In the genomic region with DNA sequence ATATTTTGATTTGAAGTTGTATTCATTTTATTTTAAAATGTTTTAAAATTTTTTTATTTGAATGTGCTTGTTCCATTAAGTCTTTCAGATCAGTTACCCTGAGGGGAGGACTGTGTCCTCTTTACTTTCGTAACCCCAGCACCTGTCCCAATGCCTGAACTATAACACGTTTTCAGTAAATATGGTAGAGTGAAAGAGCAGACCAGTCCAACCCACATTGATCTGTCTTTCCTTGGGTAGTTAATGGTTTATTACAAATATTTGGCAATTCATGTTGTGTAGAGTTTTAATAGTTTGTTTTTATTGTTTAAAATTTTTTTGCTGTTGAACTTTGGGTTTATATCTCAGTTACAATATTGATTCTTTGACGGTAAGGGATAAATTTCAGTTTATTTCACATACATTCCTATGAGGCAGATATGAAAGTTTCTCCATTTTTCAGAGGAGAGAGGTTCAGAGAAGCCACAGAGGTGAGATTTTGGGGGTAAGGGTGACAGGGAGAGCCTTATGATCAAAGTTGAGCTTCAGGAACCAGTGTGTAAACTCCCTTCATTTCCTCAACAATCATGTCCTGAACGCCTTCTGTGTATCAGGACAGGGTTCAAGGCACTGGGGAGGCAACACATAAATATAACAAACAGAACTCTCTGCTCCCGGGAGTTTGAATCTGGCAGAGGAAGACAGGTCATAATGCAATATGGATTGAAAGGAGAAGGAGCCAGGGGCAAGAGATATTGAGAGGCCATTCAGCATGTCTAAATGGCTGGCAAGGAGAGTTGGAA, we compare ENCODE assay signal across 23 cellular contexts. TPM values are rescaled to one million over a fixed set of nuclear protein-coding genes. Genes with fewer than 3 reads are reported as not detected.
A peak's percentile ranks its signal among the peaks of the same experiment; 100 is the strongest.
DNase-seq lines count a peak whose midpoint lies in the region; ATAC-seq and TF ChIP-seq lines count a peak whose summit lies in the region.
"Had no signal": no experiment of that assay in that cellular context is flagged by ENCODE, and none has a peak within 500 bp of the region (broad histone marks: within the 10 kb centered on the region; RNA-seq: fewer than 3 reads in every experiment).

No MANE protein-coding gene starts in this region.

- H3K9me3 Mint-ChIP-seq in natural killer cell treated with Interleukin-12 subunit alpha and Interleukin-12 subunit beta and Interleukin-15 and Interleukin-18, amount 100 ng/mL, for 72 hours: no peaks in the 10 kb centered on the region
- H3K9me3 Mint-ChIP-seq: activated CD4-positive, alpha-beta T cell treated with anti-CD3 and anti-CD28 coated beads, Interleukin-2, amount 10 ng/mL, durations not matched to agents 24 days and 14 days; activated naive CD4-positive, alpha-beta T cell treated with anti-CD3 and anti-CD28 coated beads for 36 hours; activated T-cell treated with anti-CD3 and anti-CD28 coated beads, Interleukin-2, amount 50 U/mL, for 72 hours; neural progenitor cell; stimulated activated naive CD8-positive, alpha-beta T cell treated with anti-CD3 and anti-CD28 coated beads, Interleukin-15, amount 100 ng/mL, for 72 hours; T-cell had no signal

- no peaks in the 10 kb centered on the region for H3K36me3 Mint-ChIP-seq in natural killer cell treated with Interleukin-12 subunit alpha and Interleukin-12 subunit beta and Interleukin-15 and Interleukin-18, amount 100 ng/mL, for 72 hours
- H3K36me3 Mint-ChIP-seq: T-cell had no signal

- H3K27ac Mint-ChIP-seq in natural killer cell treated with Interleukin-12 subunit alpha and Interleukin-12 subunit beta and Interleukin-15 and Interleukin-18, amount 100 ng/mL, for 72 hours: no peak overlapping the region
- H3K27ac Mint-ChIP-seq: activated CD4-positive, alpha-beta T cell treated with anti-CD3 and anti-CD28 coated beads, Interleukin-2, amount 10 ng/mL, durations not matched to agents 24 days and 14 days; activated naive CD4-positive, alpha-beta T cell treated with anti-CD3 and anti-CD28 coated beads for 36 hours; activated T-cell treated with anti-CD3 and anti-CD28 coated beads, Interleukin-2, amount 50 U/mL, for 72 hours; stimulated activated naive CD8-positive, alpha-beta T cell treated with anti-CD3 and anti-CD28 coated beads, Interleukin-15, amount 100 ng/mL, for 72 hours; T-cell had no signal

- H3K9ac ChIP-seq in subcutaneous abdominal adipose tissue (ENCODE audit: low read length in 5 of 5): peak overlapping the region in 1 of 5 donors; percentile 72
- H3K9ac ChIP-seq: neural progenitor cell had no signal

- in situ Hi-C loops in brain microvascular endothelial cell (cut with HindIII; ENCODE audit: low pct_ligation_motif_present, low sequenced_read_pairs): no loop called here

- H3K27me3 ChIP-seq in right atrium auricular region (no peaks in the 10 kb centered on the region), brain microvascular endothelial cell (replicated peaks) (no peaks in the 10 kb centered on the region), right lobe of liver (no peaks in the 10 kb centered on the region), subcutaneous abdominal adipose tissue (ENCODE audit: control insufficient read depth in 5 of 5, insufficient read depth in 4 of 5, low read length in 5 of 5) (no peaks in the 10 kb centered on the region)
- H3K27me3 ChIP-seq: neural progenitor cell, upper lobe of left lung had no signal

- H3K4me3 ChIP-seq in right atrium auricular region (peak overlapping the region; percentile 11 to 25), brain microvascular endothelial cell (ENCODE audit: low read depth, low read length) (peak overlapping the region; percentile 58), right lobe of liver (peak overlapping the region; percentile 10 to 55 (median 44)), subcutaneous abdominal adipose tissue (ENCODE audit: low read depth in 1 of 5, low read length in 5 of 5) (peak overlapping the region in 1 of 5 donors; percentile 41), mucosa of descending colon (no peak overlapping the region)
- H3K4me3 ChIP-seq: neural progenitor cell, upper lobe of left lung had no signal

- no peak overlapping the region for H3K4me3 Mint-ChIP-seq in natural killer cell treated with Interleukin-12 subunit alpha and Interleukin-12 subunit beta and Interleukin-15 and Interleukin-18, amount 100 ng/mL, for 72 hours
- H3K4me3 Mint-ChIP-seq: activated CD4-positive, alpha-beta T cell treated with anti-CD3 and anti-CD28 coated beads, Interleukin-2, amount 10 ng/mL, durations not matched to agents 24 days and 14 days; activated naive CD4-positive, alpha-beta T cell treated with anti-CD3 and anti-CD28 coated beads for 36 hours; activated T-cell treated with anti-CD3 and anti-CD28 coated beads, Interleukin-2, amount 50 U/mL, for 72 hours; neural progenitor cell; stimulated activated naive CD8-positive, alpha-beta T cell treated with anti-CD3 and anti-CD28 coated beads, Interleukin-15, amount 100 ng/mL, for 72 hours; T-cell had no signal

- intact Hi-C loops in Right ventricle myocardium superior (cut with DNase I) (no loop called here), right lobe of liver (cut with DNase I) (no loop called here), mucosa of descending colon (cut with DNase I, micrococcal nuclease) (no loop called here)

- ATAC-seq in Right ventricle myocardium superior (ENCODE audit: poor library complexity): no peak
- ATAC-seq in right lobe of liver: peak; percentile 73 to 83 (median 74)
- ATAC-seq in natural killer cell treated with Interleukin-12 subunit alpha and Interleukin-12 subunit beta and Interleukin-15 and Interleukin-18, amount 100 ng/mL, for 72 hours: no peak
- ATAC-seq in mucosa of descending colon: no peak
- ATAC-seq: activated T-cell treated with anti-CD3 and anti-CD28 coated beads, Interleukin-2, amount 50 U/mL, for 72 hours; stimulated activated naive CD8-positive, alpha-beta T cell treated with anti-CD3 and anti-CD28 coated beads, Interleukin-15, amount 100 ng/mL, for 72 hours; T-cell had no signal

- 27% methylated on average over 5 of the region's 5 CpGs for WGBS in right lobe of liver (ENCODE audit: insufficient coverage, low coverage, low lambda C conversion rate, missing lambda C conversion rate)

- H3K4me1 ChIP-seq in right atrium auricular region (peaks cover 0 to 88% of the 10 kb centered on the region in 2 donors), right lobe of liver (peaks cover 0 to 49% (median 17%) of the 10 kb centered on the region in 4 donors), subcutaneous abdominal adipose tissue (ENCODE audit: control insufficient read depth in 5 of 5, insufficient read depth in 5 of 5, low read length in 5 of 5) (peaks cover 14 to 65% (median 55%) of the 10 kb centered on the region in 5 donors), mucosa of descending colon (ENCODE audit: low read depth) (peaks cover 3% of the 10 kb centered on the region)
- H3K4me1 ChIP-seq: neural progenitor cell had no signal

- no peak for DNase-seq in right atrium auricular region (ENCODE audit: low spot score)
- no peak for DNase-seq in Right ventricle myocardium superior
- no peak for DNase-seq in brain microvascular endothelial cell
- peak in 1 of 3 donors; percentile 72 for DNase-seq in right lobe of liver
- no peak for DNase-seq in natural killer cell treated with Interleukin-12 subunit alpha and Interleukin-12 subunit beta and Interleukin-15 and Interleukin-18, amount 100 ng/mL, for 72 hours (ENCODE audit: low spot score)
- DNase-seq in NCI-H82 (lab: John Stamatoyannopoulos, UW): no peak
- no peak for DNase-seq in mucosa of descending colon
- DNase-seq: activated CD4-positive, alpha-beta T cell treated with anti-CD3 and anti-CD28 coated beads, Interleukin-2, amount 10 ng/mL, durations not matched to agents 24 days and 14 days; activated naive CD4-positive, alpha-beta T cell treated with anti-CD3 and anti-CD28 coated beads for 36 hours; activated T-cell treated with anti-CD3 and anti-CD28 coated beads, Interleukin-2, amount 50 U/mL, for 72 hours; C1 segment of cervical spinal cord; cortex of kidney; NCI-H1930; NCI-H226; NCI-H774; OCI-M1; SIG-M5; stimulated activated naive CD8-positive, alpha-beta T cell treated with anti-CD3 and anti-CD28 coated beads, Interleukin-15, amount 100 ng/mL, for 72 hours; T-cell; upper lobe of left lung had no signal

- H3K36me3 ChIP-seq in right atrium auricular region: peaks cover 12% of the 10 kb centered on the region
- peaks cover 17% of the 10 kb centered on the region for H3K36me3 ChIP-seq in brain microvascular endothelial cell (replicated peaks)
- peaks cover 0 to 14% (median 0%) of the 10 kb centered on the region in 4 donors for H3K36me3 ChIP-seq in right lobe of liver
- peaks cover 0 to 17% (median 14%) of the 10 kb centered on the region in 5 donors for H3K36me3 ChIP-seq in subcutaneous abdominal adipose tissue (ENCODE audit: control insufficient read depth in 5 of 5, insufficient read depth in 5 of 5, low read length in 5 of 5)
- H3K36me3 ChIP-seq in mucosa of descending colon (ENCODE audit: low read depth): no peaks in the 10 kb centered on the region
- H3K36me3 ChIP-seq: neural progenitor cell had no signal

- H3K27ac ChIP-seq in right atrium auricular region (peak overlapping the region; percentile 80 to 90), brain microvascular endothelial cell (peak overlapping the region; percentile 99), right lobe of liver (peak overlapping the region; percentile 69 to 88 (median 74)), subcutaneous abdominal adipose tissue (ENCODE audit: low read depth, low read length) (peak overlapping the region; percentile 93)
- H3K27ac ChIP-seq: neural progenitor cell had no signal

- TF ChIP-seq CTCF in right atrium auricular region (IDR thresholded peaks at IDR 0.05) (no peak), brain microvascular endothelial cell (IDR thresholded peaks at IDR 0.05; ENCODE audit: low read depth, low read length, missing control alignments) (no peak), right lobe of liver (IDR thresholded peaks at IDR 0.05) (no peak), mucosa of descending colon (IDR thresholded peaks at IDR 0.05) (no peak)

- peaks cover 0 to 3% of the 10 kb centered on the region in 2 donors for H3K4me1 Mint-ChIP-seq in natural killer cell treated with Interleukin-12 subunit alpha and Interleukin-12 subunit beta and Interleukin-15 and Interleukin-18, amount 100 ng/mL, for 72 hours (ENCODE audit: low read depth in 2 of 2)
- H3K4me1 Mint-ChIP-seq: activated CD4-positive, alpha-beta T cell treated with anti-CD3 and anti-CD28 coated beads, Interleukin-2, amount 10 ng/mL, durations not matched to agents 24 days and 14 days; stimulated activated naive CD8-positive, alpha-beta T cell treated with anti-CD3 and anti-CD28 coated beads, Interleukin-15, amount 100 ng/mL, for 72 hours; T-cell had no signal

- no peaks in the 10 kb centered on the region for H3K27me3 Mint-ChIP-seq in natural killer cell treated with Interleukin-12 subunit alpha and Interleukin-12 subunit beta and Interleukin-15 and Interleukin-18, amount 100 ng/mL, for 72 hours
- H3K27me3 Mint-ChIP-seq: stimulated activated naive CD8-positive, alpha-beta T cell treated with anti-CD3 and anti-CD28 coated beads, Interleukin-15, amount 100 ng/mL, for 72 hours had no signal

- H3K9me3 ChIP-seq in right atrium auricular region: no peaks in the 10 kb centered on the region
- H3K9me3 ChIP-seq in right lobe of liver: no peaks in the 10 kb centered on the region
- no peaks in the 10 kb centered on the region for H3K9me3 ChIP-seq in subcutaneous abdominal adipose tissue (ENCODE audit: control insufficient read depth in 5 of 5, low read length in 5 of 5)
- no peaks in the 10 kb centered on the region for H3K9me3 ChIP-seq in mucosa of descending colon
- H3K9me3 ChIP-seq: upper lobe of left lung had no signal

- no peak for TF ChIP-seq POLR2A in right lobe of liver (IDR thresholded peaks at IDR 0.05)

RNA-seq across cellular contexts. Expression of gene AMOTL1, which starts 27.8 kb away (rescaled TPM):
- 10 to 100 TPM; 56.7 to 59.5 TPM for total RNA-seq in right atrium auricular region
- total RNA-seq in Right ventricle myocardium superior: 45.5 TPM
- 10 to 100 TPM in 4 of 6 experiments, 1 to 10 TPM in 2; 7.4 to 43.8 (median 17.3) TPM for total RNA-seq in right lobe of liver
- 1 to 10 TPM; 5.5 to 5.7 TPM for total RNA-seq in natural killer cell treated with Interleukin-12 subunit alpha and Interleukin-12 subunit beta and Interleukin-15 and Interleukin-18, amount 100 ng/mL, for 72 hours
- total RNA-seq in mucosa of descending colon: 10 to 100 TPM in 2 of 3 donors, 1 to 10 TPM in 1; 6.5 to 94.7 (median 11.3) TPM
- total RNA-seq: HT-29 had no signal

Comparison
In these comparisons a context has a peak if more than half of its experiments do, and no peak if none do; other contexts are left out.
1. ATAC-seq: peak in right lobe of liver (4 of 4); none in Right ventricle myocardium superior (single experiment), natural killer cell treated with Interleukin-12 subunit alpha and Interleukin-12 subunit beta and Interleukin-15 and Interleukin-18, amount 100 ng/mL, for 72 hours (0 of 2) and mucosa of descending colon (single experiment).
2. Peak in every context shown above with its lines, with median percentiles within 50 percentile points of each other: H3K27ac ChIP-seq.